18 cellular contexts compared by ENCODE assay signal in genomic region chr1:228210076-228210651, GRCh38. TPM values are rescaled to one million over a fixed set of nuclear protein-coding genes. Genes with fewer than 3 reads are reported as not detected.
DNase-seq lines count a peak whose midpoint lies in the region; TF ChIP-seq lines count a peak whose summit lies in the region.
"Had no signal": no experiment of that assay in that cellular context is flagged by ENCODE, and none has a peak within 500 bp of the region (broad histone marks: within the 10 kb centered on the region; RNA-seq: fewer than 3 reads in every experiment).

No MANE protein-coding gene starts in this region.

- H3K27ac Mint-ChIP-seq in glutamatergic neuron (ENCODE audit: unreplicated experiment) = no peak overlapping the region
- H3K27ac Mint-ChIP-seq: activated naive CD8-positive, alpha-beta T cell treated with anti-CD3 and anti-CD28 coated beads, Interleukin-2, amount 50 U/mL, for 24 hours; GM23338; IgD-negative memory B cell; nephron progenitor cell had no signal

- no peak overlapping the region for H3K4me3 Mint-ChIP-seq in glutamatergic neuron (ENCODE audit: unreplicated experiment)
- H3K4me3 Mint-ChIP-seq: activated naive CD8-positive, alpha-beta T cell treated with anti-CD3 and anti-CD28 coated beads, Interleukin-2, amount 50 U/mL, for 24 hours; nephron progenitor cell had no signal

- no peaks in the 10 kb centered on the region for H3K36me3 Mint-ChIP-seq in glutamatergic neuron (ENCODE audit: unreplicated experiment)
- H3K36me3 Mint-ChIP-seq: IgD-negative memory B cell had no signal

- peaks cover 0 to 69% of the 10 kb centered on the region in 2 donors for H3K4me1 ChIP-seq in right atrium auricular region
- H3K4me1 ChIP-seq in skeletal muscle tissue (ENCODE audit: control insufficient read depth in 3 of 3, insufficient read depth in 3 of 3, low read length in 3 of 3) = peaks cover 56 to 77% (median 63%) of the 10 kb centered on the region in 3 donors

- no peaks in the 10 kb centered on the region for H3K27me3 ChIP-seq in right atrium auricular region
- peaks cover 0 to 7% (median 3%) of the 10 kb centered on the region in 3 donors for H3K27me3 ChIP-seq in skeletal muscle tissue (ENCODE audit: control insufficient read depth in 3 of 3, insufficient read depth in 3 of 3, low read length in 3 of 3)

- peak overlapping the region; percentile 60 to 76 for H3K4me3 ChIP-seq in right atrium auricular region
- peak overlapping the region; percentile 82 to 92 (median 89) for H3K4me3 ChIP-seq in skeletal muscle tissue (ENCODE audit: low read length in 3 of 3)
- H3K4me3 ChIP-seq: GM23338 had no signal

- peaks cover 5% of the 10 kb centered on the region for H3K27me3 Mint-ChIP-seq in glutamatergic neuron (ENCODE audit: unreplicated experiment)
- H3K27me3 Mint-ChIP-seq: IgD-negative memory B cell had no signal

- H3K36me3 ChIP-seq in right atrium auricular region (peaks cover 15% of the 10 kb centered on the region), skeletal muscle tissue (ENCODE audit: control insufficient read depth in 3 of 3, insufficient read depth in 3 of 3, low read length in 3 of 3) (peaks cover 6 to 49% (median 19%) of the 10 kb centered on the region in 3 donors)

- DNase-seq in NCI-H82 (lab: John Stamatoyannopoulos, UW) (peak; percentile 63), NCI-H82 treated with DMSO at 0.1 percent for 48 hours (lab: John Stamatoyannopoulos, UW; ENCODE audit: unreplicated experiment) (no peak), amniotic epithelial cell (ENCODE audit: low read depth) (peak; percentile 96), right atrium auricular region (ENCODE audit: low spot score) (peak; percentile 58), glutamatergic neuron (no peak), GDM1 (lab: John Stamatoyannopoulos, UW) (no peak)
- no peak for DNase-seq in stimulated activated naive CD4-positive, alpha-beta T cell (lab: John Stamatoyannopoulos, UW)
- DNase-seq: activated naive CD8-positive, alpha-beta T cell treated with anti-CD3 and anti-CD28 coated beads, Interleukin-2, amount 50 U/mL, for 24 hours; activated T-cell treated with anti-CD3 and anti-CD28 coated beads, Interleukin-2, amount 50 U/mL, for 1 hour; erythroblast; NCI-H1417 treated with DMSO at 0.1 percent for 48 hours; NCI-H510A; nephron progenitor cell; stimulated activated naive CD4-positive, alpha-beta T cell treated with Interleukin-2 at 50 U/mL for 16 hours; T-helper 1 cell had no signal

- peak overlapping the region; percentile 95 to 97 for H3K27ac ChIP-seq in right atrium auricular region
- peak overlapping the region; percentile 100 for H3K27ac ChIP-seq in skeletal muscle tissue (ENCODE audit: low read depth, low read length)

- no peak for TF ChIP-seq CTCF in right atrium auricular region (IDR thresholded peaks at IDR 0.05)
- TF ChIP-seq CTCF in glutamatergic neuron (IDR thresholded peaks at IDR 0.05; ENCODE audit: partially characterized antibody, unreplicated experiment) = no peak

- H3K9me3 ChIP-seq in right atrium auricular region = no peaks in the 10 kb centered on the region
- H3K9me3 ChIP-seq in skeletal muscle tissue (ENCODE audit: control insufficient read depth in 3 of 3, low read length in 3 of 3) = no peaks in the 10 kb centered on the region

- peaks cover 1% of the 10 kb centered on the region for H3K9me3 Mint-ChIP-seq in glutamatergic neuron (ENCODE audit: unreplicated experiment)
- H3K9me3 Mint-ChIP-seq: activated naive CD8-positive, alpha-beta T cell treated with anti-CD3 and anti-CD28 coated beads, Interleukin-2, amount 50 U/mL, for 24 hours; GM23338; IgD-negative memory B cell; nephron progenitor cell had no signal

- H3K4me1 Mint-ChIP-seq in glutamatergic neuron (ENCODE audit: low read depth, unreplicated experiment) = peaks cover 1% of the 10 kb centered on the region

- peak overlapping the region; percentile 90 to 100 (median 100) for H3K9ac ChIP-seq in skeletal muscle tissue (ENCODE audit: low read depth in 1 of 3, low read length in 3 of 3)

RNA-seq across cellular contexts. Expression of gene OBSCN, which starts 2.3 kb away (rescaled TPM):
- 100 to 1,000 TPM; 159 to 317 TPM for total RNA-seq in right atrium auricular region
- 460 TPM for total RNA-seq in skeletal muscle tissue
- total RNA-seq in glutamatergic neuron (ENCODE audit: unreplicated experiment) = 25.7 TPM

RNA-seq across cellular contexts. Expression of gene IBA57, which starts 44.6 kb away (rescaled TPM):
- total RNA-seq in right atrium auricular region = 1 to 10 TPM; 6.7 to 7.1 TPM
- 3.1 TPM for total RNA-seq in skeletal muscle tissue
- 7.7 TPM for total RNA-seq in glutamatergic neuron (ENCODE audit: unreplicated experiment)

Comparison
In these comparisons a context has a peak if more than half of its experiments do, and no peak if none do; other contexts are left out.
1. DNase-seq: peak in NCI-H82 (single experiment), amniotic epithelial cell (single experiment) and right atrium auricular region (single experiment); none in NCI-H82 treated with DMSO at 0.1 percent for 48 hours (single experiment), glutamatergic neuron (single experiment), GDM1 (single experiment) and stimulated activated naive CD4-positive, alpha-beta T cell (0 of 6).